ENCODE assay signal across 31 cellular contexts in the genomic region with DNA sequence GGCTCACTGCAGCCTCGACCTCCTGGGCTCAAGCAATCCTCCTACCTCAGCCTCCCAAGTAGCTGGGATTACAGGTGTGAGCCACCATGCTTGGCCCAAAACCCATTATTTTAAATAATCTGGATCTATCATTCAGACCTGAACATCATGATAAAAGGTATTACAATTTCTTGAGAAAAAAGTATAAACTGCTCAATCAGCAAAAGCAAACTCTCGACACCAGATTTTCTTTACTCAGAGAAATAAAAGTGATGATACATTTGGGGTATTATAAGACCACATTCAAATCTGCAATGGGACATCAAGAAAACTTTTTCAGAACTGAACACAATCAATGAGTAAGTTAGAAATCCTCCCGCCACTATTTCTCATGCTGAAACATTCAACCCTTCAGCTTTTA.
"Had no signal": no experiment of that assay in that cellular context is flagged by ENCODE, and none has a peak within 500 bp of the region (broad histone marks: within the 10 kb centered on the region; RNA-seq: fewer than 3 reads in every experiment).

No MANE protein-coding gene starts in this region.

- H2AFZ ChIP-seq: neural progenitor cell, parathyroid adenoma had no signal

- H3K36me3 Mint-ChIP-seq: natural killer cell; stimulated activated memory B cell treated with anti-CD40 and anti-IgM and Interleukin-4, amounts not matched to agents 10 μg/mL and 1 μg/mL and 100 μg/mL, for 72 hours had no signal

- H3K9me3 Mint-ChIP-seq: natural killer cell; nephron; neural progenitor cell; stimulated activated memory B cell treated with anti-CD40 and anti-IgM and Interleukin-4, amounts not matched to agents 10 μg/mL and 1 μg/mL and 100 μg/mL, for 72 hours; stimulated activated naive CD8-positive, alpha-beta T cell treated with anti-CD3 and anti-CD28 coated beads, Interleukin-15, amount 100 ng/mL, for 72 hours; type B pancreatic cell had no signal

- ATAC-seq: natural killer cell; psoas muscle; right cardiac atrium; sciatic nerve; stimulated activated memory B cell treated with anti-CD40 and anti-IgM and Interleukin-4, amounts not matched to agents 10 μg/mL and 1 μg/mL and 100 μg/mL, for 72 hours; stimulated activated naive CD8-positive, alpha-beta T cell treated with anti-CD3 and anti-CD28 coated beads, Interleukin-15, amount 100 ng/mL, for 72 hours; stimulated activated naive CD8-positive, alpha-beta T cell treated with anti-CD3 and anti-CD28 coated beads, Interleukin-15, Interleukin-2, amounts not matched to agents 100 U/mL and 50 U/mL, for 24 hours; upper lobe of right lung had no signal

- H3K4me2 ChIP-seq: neural progenitor cell, smooth muscle cell had no signal

- H3K27me3 ChIP-seq: neural progenitor cell, ovary, spleen, suprapubic skin, testis, tibial artery, transverse colon, upper lobe of right lung, uterus had no signal

- H3K27me3 Mint-ChIP-seq: progenitor cell of endocrine pancreas; stimulated activated memory B cell treated with anti-CD40 and anti-IgM and Interleukin-4, amounts not matched to agents 10 μg/mL and 1 μg/mL and 100 μg/mL, for 72 hours; stimulated activated naive CD8-positive, alpha-beta T cell treated with anti-CD3 and anti-CD28 coated beads, Interleukin-15, amount 100 ng/mL, for 72 hours; type B pancreatic cell had no signal

- H3K27ac Mint-ChIP-seq: natural killer cell; nephron; neural progenitor cell; progenitor cell of endocrine pancreas; stimulated activated memory B cell treated with anti-CD40 and anti-IgM and Interleukin-4, amounts not matched to agents 10 μg/mL and 1 μg/mL and 100 μg/mL, for 72 hours; stimulated activated naive CD8-positive, alpha-beta T cell treated with anti-CD3 and anti-CD28 coated beads, Interleukin-15, amount 100 ng/mL, for 72 hours; type B pancreatic cell had no signal

- H3K4me1 ChIP-seq: neural progenitor cell, uterus had no signal

- H3K9ac ChIP-seq: neural progenitor cell, parathyroid adenoma had no signal

- H3K4me3 Mint-ChIP-seq: natural killer cell; nephron; neural progenitor cell; stimulated activated memory B cell treated with anti-CD40 and anti-IgM and Interleukin-4, amounts not matched to agents 10 μg/mL and 1 μg/mL and 100 μg/mL, for 72 hours; stimulated activated naive CD8-positive, alpha-beta T cell treated with anti-CD3 and anti-CD28 coated beads, Interleukin-15, amount 100 ng/mL, for 72 hours; type B pancreatic cell had no signal

- H3K36me3 ChIP-seq: neural progenitor cell, ovary, spleen, suprapubic skin, tibial artery, transverse colon, upper lobe of right lung, uterus had no signal

- H3K4me3 ChIP-seq: neural progenitor cell, ovary, psoas muscle, skin epidermis, smooth muscle cell, spleen, suprapubic skin, testis, tibial artery, transverse colon, upper lobe of right lung, uterus had no signal

- H3K9me3 ChIP-seq: ovary, psoas muscle, spleen, suprapubic skin, testis, tibial artery, transverse colon, upper lobe of right lung, uterus had no signal

- H3K27ac ChIP-seq: neural progenitor cell, ovary, parathyroid adenoma, psoas muscle, skin epidermis, spleen, suprapubic skin, testis, tibial artery, transverse colon, upper lobe of right lung, uterus had no signal

- DNase-seq: natural killer cell; occipital lobe; ovary; posterior cingulate gyrus; psoas muscle; right cardiac atrium; spleen; stimulated activated CD4-positive, alpha-beta T cell treated with anti-CD3 and anti-CD28 coated beads, Interleukin-12 subunit alpha, Interleukin-12 subunit beta, amount 100 ng/mL, for 4 hours; stimulated activated CD4-positive, alpha-beta T cell treated with anti-CD3 and anti-CD28 coated beads, Interleukin-1b, Interleukin-23, amount 100 ng/mL, for 48 hours; stimulated activated CD4-positive, alpha-beta T cell treated with anti-CD3 and anti-CD28 coated beads, Interleukin-4, amount 100 ng/mL, for 1 hour; stimulated activated CD4-positive, alpha-beta T cell treated with anti-CD3 and anti-CD28 coated beads, Interleukin-4, amount 100 ng/mL, for 4 hours; stimulated activated CD8-positive, alpha-beta memory T cell treated with anti-CD3 and anti-CD28 coated beads, Interleukin-4, amount 100 ng/mL, for 48 hours; stimulated activated naive CD4-positive, alpha-beta T cell; stimulated activated naive CD8-positive, alpha-beta T cell treated with anti-CD3 and anti-CD28 coated beads, Interleukin-15, amount 100 ng/mL, for 72 hours; stimulated activated naive CD8-positive, alpha-beta T cell treated with anti-CD3 and anti-CD28 coated beads, Interleukin-15, Interleukin-2, amounts not matched to agents 100 U/mL and 50 U/mL, for 24 hours; substantia nigra; testis; tibial artery; transverse colon; upper lobe of right lung; uterus had no signal
